In genomic region chr19:10960314-10961072, GRCh38 we compare ENCODE assay signal across 8 cellular contexts. TPM values are rescaled to one million over a fixed set of nuclear protein-coding genes. Genes with fewer than 3 reads are reported as not detected.
DNase-seq lines count a peak whose midpoint lies in the region; ATAC-seq and TF ChIP-seq lines count a peak whose summit lies in the region.

Gene SMARCA4 (plus strand): TSS chr19:10961030. CDS start chr19:10984152, 23,122 bp downstream.

- H3K4me1 Mint-ChIP-seq in activated naive CD8-positive, alpha-beta T cell treated with anti-CD3 and anti-CD28 coated beads, Interleukin-2, amount 10 ng/mL, durations not matched to agents 7 days and 5 days, result peaks cover 26% of the 10 kb centered on the region
- peaks cover 19% of the 10 kb centered on the region for H3K4me1 Mint-ChIP-seq in osteocyte (ENCODE audit: unreplicated experiment)

- H3K9me2 ChIP-seq in SU-DHL-6 (replicated peaks; ENCODE audit: insufficient read depth, low read length), result no peaks in the 10 kb centered on the region

- no peaks in the 10 kb centered on the region for H3K27me3 Mint-ChIP-seq in activated naive CD8-positive, alpha-beta T cell treated with anti-CD3 and anti-CD28 coated beads, Interleukin-2, amount 10 ng/mL, durations not matched to agents 7 days and 5 days
- H3K27me3 Mint-ChIP-seq in osteocyte (ENCODE audit: unreplicated experiment), result no peaks in the 10 kb centered on the region

- H3K27ac Mint-ChIP-seq in activated naive CD8-positive, alpha-beta T cell treated with anti-CD3 and anti-CD28 coated beads, Interleukin-2, amount 10 ng/mL, durations not matched to agents 7 days and 5 days, result peak within 1 kb of the TSS; percentile 91
- H3K27ac Mint-ChIP-seq in osteocyte (ENCODE audit: unreplicated experiment), result peak within 1 kb of the TSS; percentile 90

- peaks cover 8 to 27% of the 10 kb centered on the region in 2 donors for H3K4me1 ChIP-seq in thoracic aorta (ENCODE audit: control insufficient read depth in 1 of 2, low read depth in 2 of 2)

- peaks cover 43% of the 10 kb centered on the region for H3K79me2 ChIP-seq in SU-DHL-6 (ENCODE audit: insufficient read depth, low read length)

- POLR2A ChIA-PET in activated naive CD8-positive, alpha-beta T cell treated with anti-CD3 and anti-CD28 coated beads, Interleukin-2, amount 10 ng/mL, durations not matched to agents 7 days and 5 days (lab: Charles Lee), result interaction anchor here (0.6 to 2.2 kb wide), 8 partner anchors 12 to 420 kb away, joined by 3 to 9 read pairs (median 4); partner anchors contain the start of gene LDLR

- H3K9me3 ChIP-seq in SU-DHL-6 (ENCODE audit: insufficient read depth, low read length), result no peaks in the 10 kb centered on the region
- no peaks in the 10 kb centered on the region for H3K9me3 ChIP-seq in thoracic aorta

- ATAC-seq in HG02642 (IDR thresholded peaks at IDR 0.05; ENCODE audit: poor library complexity, unreplicated experiment) (peak; percentile 85), thoracic aorta (ENCODE audit: insufficient number of reproducible peaks, low FRiP score, low read depth) (peak; percentile 78)
- peak; percentile 82 for ATAC-seq in activated naive CD8-positive, alpha-beta T cell treated with anti-CD3 and anti-CD28 coated beads, Interleukin-2, amount 10 ng/mL, durations not matched to agents 7 days and 5 days (ENCODE audit: low read depth)

- TF ChIP-seq CTCF in GM10266 (IDR thresholded peaks at IDR 0.05; ENCODE audit: control insufficient read depth, insufficient read depth, low read depth, missing control alignments) (no peak), SU-DHL-6 (IDR thresholded peaks at IDR 0.05; ENCODE audit: insufficient read depth, low read length, poor library complexity, severe bottlenecking) (no peak), osteocyte (IDR thresholded peaks at IDR 0.05) (no peak), thoracic aorta (IDR thresholded peaks at IDR 0.05) (no peak)

- H3K4me3 ChIP-seq in SU-DHL-6 (ENCODE audit: insufficient read depth, low read length, poor library complexity, severe bottlenecking), result peak within 1 kb of the TSS; percentile 97
- peak within 1 kb of the TSS; percentile 87 for H3K4me3 ChIP-seq in thoracic aorta

- H3F3A ChIP-seq in SU-DHL-6 (ENCODE audit: insufficient read depth), result peaks cover 27% of the 10 kb centered on the region

- peak within 1 kb of the TSS; percentile 89 for H3K4me3 Mint-ChIP-seq in activated naive CD8-positive, alpha-beta T cell treated with anti-CD3 and anti-CD28 coated beads, Interleukin-2, amount 10 ng/mL, durations not matched to agents 7 days and 5 days
- peak within 1 kb of the TSS; percentile 92 for H3K4me3 Mint-ChIP-seq in osteocyte (ENCODE audit: unreplicated experiment)

- peaks cover 5% of the 10 kb centered on the region; the same call in 1 of the 2 replicates for H3K36me3 ChIP-seq in SU-DHL-6 (ENCODE audit: low read length)
- H3K36me3 ChIP-seq in thoracic aorta, result no peaks in the 10 kb centered on the region

- H3K9me3 Mint-ChIP-seq in activated naive CD8-positive, alpha-beta T cell treated with anti-CD3 and anti-CD28 coated beads, Interleukin-2, amount 10 ng/mL, durations not matched to agents 7 days and 5 days, result no peaks in the 10 kb centered on the region
- no peaks in the 10 kb centered on the region for H3K9me3 Mint-ChIP-seq in osteocyte (ENCODE audit: unreplicated experiment)

- intact Hi-C loops in head of caudate nucleus (cut with DNase I), result no loop called here

- peak within 1 kb of the TSS; percentile 68 for H2AFZ ChIP-seq in SU-DHL-6 (ENCODE audit: low read depth, low read length, severe bottlenecking)

- H3K36me3 Mint-ChIP-seq in activated naive CD8-positive, alpha-beta T cell treated with anti-CD3 and anti-CD28 coated beads, Interleukin-2, amount 10 ng/mL, durations not matched to agents 7 days and 5 days, result peaks cover 3% of the 10 kb centered on the region
- H3K36me3 Mint-ChIP-seq in osteocyte (ENCODE audit: unreplicated experiment), result no peaks in the 10 kb centered on the region

- no peaks in the 10 kb centered on the region for H4K20me1 ChIP-seq in SU-DHL-6 (ENCODE audit: low read depth, low read length)

- H3K27ac ChIP-seq in SU-DHL-6 (ENCODE audit: low read depth, low read length) (peak within 1 kb of the TSS; percentile 99), thoracic aorta (peak within 1 kb of the TSS; percentile 83 to 95)

- H3K4me2 ChIP-seq in SU-DHL-6 (ENCODE audit: low read depth, low read length, poor library complexity, severe bottlenecking), result peak within 1 kb of the TSS; percentile 98

- H3K27me3 ChIP-seq in SU-DHL-6 (ENCODE audit: low read length) (no peaks in the 10 kb centered on the region), thoracic aorta (replicated peaks; ENCODE audit: insufficient read depth) (no peaks in the 10 kb centered on the region)

- peak within 1 kb of the TSS; percentile 99 for H3K9ac ChIP-seq in SU-DHL-6 (ENCODE audit: low read length)

- DNase-seq in GM10266 (ENCODE audit: extremely low spot score) (peak; percentile 99), NCI-H1417 (lab: John Stamatoyannopoulos, UW) (peak; percentile 95 to 99 (median 99)), head of caudate nucleus (peak; percentile 73 to 98 (median 95)), osteocyte (ENCODE audit: extremely low spot score, unreplicated experiment) (peak; percentile 100), thoracic aorta (ENCODE audit: low spot score) (peak; percentile 75)
- DNase-seq in activated naive CD8-positive, alpha-beta T cell treated with anti-CD3 and anti-CD28 coated beads, Interleukin-2, amount 10 ng/mL, durations not matched to agents 7 days and 5 days, result peak; percentile 100

RNA-seq across cellular contexts. Expression of gene SMARCA4, which starts in this region (rescaled TPM):
- total RNA-seq in activated naive CD8-positive, alpha-beta T cell treated with anti-CD3 and anti-CD28 coated beads, Interleukin-2, amount 10 ng/mL, durations not matched to agents 7 days and 5 days, result 100 to 1,000 TPM in 1 of 2 experiments, 10 to 100 TPM in 1; 99.9 to 107 TPM
- total RNA-seq in osteocyte, result 130 and 131 TPM in 2 replicates
- total RNA-seq in thoracic aorta, result 10 to 100 TPM; 63.8 to 85.9 TPM

Comparison
In these comparisons a context has a peak if more than half of its experiments do, and no peak if none do; other contexts are left out.
1. Peak in every context shown above with its lines: DNase-seq, ATAC-seq, H3K4me3 ChIP-seq and H3K27ac ChIP-seq.